In the genomic region with DNA sequence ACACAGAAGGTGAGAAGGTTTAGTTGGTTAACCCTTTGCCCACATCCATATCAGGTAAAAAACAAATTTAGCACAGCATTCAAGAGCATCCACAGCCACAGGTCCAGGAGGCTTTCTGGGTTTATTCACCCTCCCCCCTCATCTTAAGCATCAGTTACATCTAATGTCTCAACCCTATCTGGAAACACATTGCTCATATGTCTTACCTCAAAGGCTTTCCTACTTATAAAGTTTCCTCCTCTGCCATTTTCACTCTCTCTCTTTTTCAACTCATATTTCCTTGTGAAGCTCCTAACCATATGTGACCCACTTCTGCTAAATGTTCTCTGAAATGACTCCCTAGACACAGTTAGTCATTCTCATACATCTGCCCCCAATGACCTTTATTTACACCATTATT, we compare ENCODE assay signal across 22 cellular contexts. TPM values are rescaled to one million over a fixed set of nuclear protein-coding genes. Genes with fewer than 3 reads are reported as not detected.
DNase-seq lines count a peak whose midpoint lies in the region; ATAC-seq, FAIRE-seq and TF ChIP-seq lines count a peak whose summit lies in the region.
"Had no signal": no experiment of that assay in that cellular context is flagged by ENCODE, and none has a peak within 500 bp of the region (broad histone marks: within the 10 kb centered on the region; RNA-seq: fewer than 3 reads in every experiment).

No MANE protein-coding gene starts in this region.

- H3K27ac Mint-ChIP-seq in activated CD8-positive, alpha-beta memory T cell treated with anti-CD3 and anti-CD28 coated beads, Interleukin-2, amount 10 ng/mL, durations not matched to agents 7 days and 5 days: peak overlapping the region; percentile 29
- H3K27ac Mint-ChIP-seq: immature natural killer cell, naive B cell had no signal

- peak; percentile 30 for ATAC-seq in activated CD8-positive, alpha-beta memory T cell treated with anti-CD3 and anti-CD28 coated beads, Interleukin-2, amount 10 ng/mL, durations not matched to agents 7 days and 5 days
- no peak for ATAC-seq in Right ventricle myocardium superior (ENCODE audit: poor library complexity)
- ATAC-seq: GM12878, left lung had no signal

- peaks cover 8% of the 10 kb centered on the region for H3K36me3 Mint-ChIP-seq in activated CD8-positive, alpha-beta memory T cell treated with anti-CD3 and anti-CD28 coated beads, Interleukin-2, amount 10 ng/mL, durations not matched to agents 7 days and 5 days

- intact Hi-C loops in Right ventricle myocardium superior (cut with DNase I): no loop called here
- intact Hi-C loops in dorsolateral prefrontal cortex (cut with DNase I): no loop called here

- H3K27ac ChIP-seq in dorsolateral prefrontal cortex: no peak overlapping the region
- H3K27ac ChIP-seq: left lung, stomach, tibial artery had no signal

- peaks cover 0 to 7% (median 0%) of the 10 kb centered on the region in 45 donors for H3K27me3 ChIP-seq in dorsolateral prefrontal cortex
- H3K27me3 ChIP-seq: left lung, stomach, tibial artery had no signal

- peaks cover 20% of the 10 kb centered on the region for H3K4me1 Mint-ChIP-seq in activated CD8-positive, alpha-beta memory T cell treated with anti-CD3 and anti-CD28 coated beads, Interleukin-2, amount 10 ng/mL, durations not matched to agents 7 days and 5 days
- H3K4me1 Mint-ChIP-seq: immature natural killer cell, naive B cell had no signal

- no peak for DNase-seq in activated CD8-positive, alpha-beta memory T cell treated with anti-CD3 and anti-CD28 coated beads, Interleukin-2, amount 10 ng/mL, durations not matched to agents 7 days and 5 days
- no peak for DNase-seq in activated CD8-positive, alpha-beta memory T cell treated with anti-CD3 and anti-CD28 coated beads, Interleukin-2, amount 50 U/mL, for 4 hours
- DNase-seq in GM12891 (ENCODE audit: insufficient read length, low spot score) (no peak), OCI-M1 (lab: John Stamatoyannopoulos, UW) (peak; percentile 22), fibroblast of mammary gland (ENCODE audit: low read depth) (peak; percentile 50), Right ventricle myocardium superior (no peak), kidney glomerular epithelial cell (lab: John Stamatoyannopoulos, UW) (no peak), dorsolateral prefrontal cortex (no peak)
- DNase-seq: amniotic stem cell; C1 segment of cervical spinal cord; effector CD8-positive, alpha-beta T cell; foreskin melanocyte; hippocampal formation; immature natural killer cell; left lung; naive B cell; NCI-H187 treated with DMSO at 0.1 percent for 48 hours; occipital lobe; stomach; tibial artery had no signal

- CTCF ChIA-PET in activated CD8-positive, alpha-beta memory T cell treated with anti-CD3 and anti-CD28 coated beads, Interleukin-2, amount 10 ng/mL, durations not matched to agents 7 days and 5 days (lab: Charles Lee): no interaction called here

- H3K4me3 Mint-ChIP-seq in activated CD8-positive, alpha-beta memory T cell treated with anti-CD3 and anti-CD28 coated beads, Interleukin-2, amount 10 ng/mL, durations not matched to agents 7 days and 5 days: no peak overlapping the region
- H3K4me3 Mint-ChIP-seq: immature natural killer cell, naive B cell had no signal

- TF ChIP-seq CTCF in fibroblast of mammary gland (conservative IDR thresholded peaks at IDR 0.05; ENCODE audit: control insufficient read depth, insufficient read depth, low read depth, low read length): no peak
- no peak for TF ChIP-seq CTCF in dorsolateral prefrontal cortex (IDR thresholded peaks at IDR 0.05 in 54 of 56, conservative IDR thresholded peaks at IDR 0.05 in 2 of 56; ENCODE audit: low read depth in 1 of 56, partially characterized antibody in 56 of 56)

- TF ChIP-seq POLR2A in GM12891 (IDR thresholded peaks at IDR 0.05; ENCODE audit: low read depth, low read length): no peak

- no peaks in the 10 kb centered on the region for H3K27me3 Mint-ChIP-seq in activated CD8-positive, alpha-beta memory T cell treated with anti-CD3 and anti-CD28 coated beads, Interleukin-2, amount 10 ng/mL, durations not matched to agents 7 days and 5 days

- peak; percentile 26 for FAIRE-seq in GM12891 (lab: Jason Lieb, UNC)
- FAIRE-seq: GM12878, H54 had no signal

- H3K4me3 ChIP-seq in fibroblast of mammary gland (ENCODE audit: control insufficient read depth, low read depth, low read length) (no peak overlapping the region), dorsolateral prefrontal cortex (no peak overlapping the region)
- H3K4me3 ChIP-seq: GM12878, left lung, stomach, tibial artery had no signal

- peaks cover 6% of the 10 kb centered on the region for H3K9me3 Mint-ChIP-seq in activated CD8-positive, alpha-beta memory T cell treated with anti-CD3 and anti-CD28 coated beads, Interleukin-2, amount 10 ng/mL, durations not matched to agents 7 days and 5 days (ENCODE audit: low read depth)
- H3K9me3 Mint-ChIP-seq: immature natural killer cell had no signal

TF ChIP-seq in GM12891, 5 proteins besides CTCF, POLR2A, EP300 and RAD21:
- TF ChIP-seq SPI1 (IDR thresholded peaks at IDR 0.05; ENCODE audit: low read depth, low read length) (peak; percentile 77), POU2F2 (IDR thresholded peaks at IDR 0.05; ENCODE audit: low read depth, low read length) (no peak)

RNA-seq across cellular contexts. Expression of gene RUNX1, which starts 47.9 kb away (rescaled TPM):
- 10 to 100 TPM; 23.3 to 35.3 TPM for total RNA-seq in activated CD8-positive, alpha-beta memory T cell treated with anti-CD3 and anti-CD28 coated beads, Interleukin-2, amount 10 ng/mL, durations not matched to agents 7 days and 5 days
- 16.1 TPM for polyA plus RNA-seq in GM12891 (2012; ENCODE audit: low read depth, missing spikeins)
- total RNA-seq in Right ventricle myocardium superior (1.5 TPM), dorsolateral prefrontal cortex (10 to 100 TPM in 53 of 120 experiments, 1 to 10 TPM in 67; 1.7 to 24.9 (median 8.8) TPM)

Comparison
In these comparisons a context has a peak if more than half of its experiments do, and no peak if none do; other contexts are left out.
1. DNase-seq: peak in OCI-M1 (single experiment) and fibroblast of mammary gland (single experiment); none in activated CD8-positive, alpha-beta memory T cell treated with anti-CD3 and anti-CD28 coated beads, Interleukin-2, amount 10 ng/mL, durations not matched to agents 7 days and 5 days (single experiment), activated CD8-positive, alpha-beta memory T cell treated with anti-CD3 and anti-CD28 coated beads, Interleukin-2, amount 50 U/mL, for 4 hours (single experiment), GM12891 (single experiment), Right ventricle myocardium superior (single experiment), kidney glomerular epithelial cell (single experiment) and dorsolateral prefrontal cortex (0 of 10).